In the genomic region with DNA sequence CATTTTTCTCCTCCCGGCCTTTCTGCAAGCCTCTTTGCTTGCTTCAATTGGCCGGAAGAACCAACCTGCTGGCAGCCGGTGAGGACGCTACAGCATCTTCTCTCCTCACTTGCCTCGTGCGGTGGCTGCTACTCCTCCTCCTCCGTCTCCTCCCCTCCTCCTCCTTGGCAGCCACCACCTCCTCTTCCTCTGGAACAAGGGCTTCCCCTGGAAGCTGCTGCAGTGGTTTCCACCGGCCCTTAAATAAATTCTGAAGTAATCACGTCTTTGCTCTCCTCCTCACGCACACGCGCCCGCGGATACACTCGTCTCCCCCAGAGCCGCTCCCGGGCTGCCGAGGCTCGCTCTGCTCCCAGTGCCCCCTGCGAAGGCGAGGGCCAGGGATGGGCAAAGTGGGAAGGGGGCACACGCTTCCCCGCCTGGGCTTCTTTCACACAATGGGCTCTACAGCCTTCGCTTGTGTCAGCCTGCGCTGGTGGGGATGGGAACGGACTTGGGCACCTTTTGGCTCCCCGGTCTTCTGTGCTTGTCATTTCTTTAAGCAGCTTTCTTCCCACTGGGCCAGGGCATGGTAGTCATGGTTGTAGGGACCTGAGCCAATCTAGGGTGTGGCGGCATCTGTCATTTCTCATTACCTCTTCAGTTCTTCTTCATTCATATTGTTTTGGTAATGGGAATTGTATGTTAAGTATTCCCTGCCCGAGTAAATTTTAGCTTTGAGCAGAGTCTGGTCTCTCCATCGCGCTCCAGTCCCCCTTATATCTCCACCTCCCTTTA, we compare ENCODE assay signal across 8 cellular contexts. TPM values are rescaled to one million over a fixed set of nuclear protein-coding genes. Genes with fewer than 3 reads are reported as not detected.
A peak's percentile ranks its signal among the peaks of the same experiment; 100 is the strongest.
DNase-seq lines count a peak whose midpoint lies in the region; ATAC-seq and TF ChIP-seq lines count a peak whose summit lies in the region.

A gene (minus strand): TSS at position 136 of the 777 bp plus-strand sequence.

- CTCF ChIA-PET in activated naive CD4-positive, alpha-beta T cell treated with anti-CD3 and anti-CD28 coated beads for 36 hours (lab: Charles Lee): no interaction called here

- H3K27ac ChIP-seq in RWPE2 (ENCODE audit: poor library complexity, severe bottlenecking) (no peak within 1 kb of the TSS), duodenal mucosa (ENCODE audit: low read depth, low read length) (no peak within 1 kb of the TSS), liver (ENCODE audit: low read depth in 1 of 2, low read length in 2 of 2) (no peak within 1 kb of the TSS), stomach (peak within 1 kb of the TSS in 3 of 5 donors; percentile 32 to 52 (median 36))

- H3K27me3 Mint-ChIP-seq in activated naive CD4-positive, alpha-beta T cell treated with anti-CD3 and anti-CD28 coated beads for 36 hours (ENCODE audit: low read depth): peaks cover 40% of the 10 kb centered on the region

- H3K4me3 Mint-ChIP-seq in activated naive CD4-positive, alpha-beta T cell treated with anti-CD3 and anti-CD28 coated beads for 36 hours: peak within 1 kb of the TSS; percentile 67

- ATAC-seq in RWPE2 (ENCODE audit: low read depth): peak; percentile 67
- no peak for ATAC-seq in GM21717 (IDR thresholded peaks at IDR 0.05; ENCODE audit: unreplicated experiment)
- ATAC-seq in HG03342 (IDR thresholded peaks at IDR 0.05; ENCODE audit: unreplicated experiment): no peak

- H3K4me3 ChIP-seq in RWPE2 (ENCODE audit: severe bottlenecking): peak within 1 kb of the TSS; percentile 11
- peak within 1 kb of the TSS; percentile 49 to 55 for H3K4me3 ChIP-seq in duodenal mucosa (ENCODE audit: low read depth in 1 of 2, low read length in 2 of 2)
- peak within 1 kb of the TSS in 2 of 3 donors; percentile 20 to 36 for H3K4me3 ChIP-seq in liver (ENCODE audit: low read depth in 1 of 3, low read length in 3 of 3)
- H3K4me3 ChIP-seq in stomach: peak within 1 kb of the TSS; percentile 43 to 61 (median 54)

- peaks cover 13% of the 10 kb centered on the region for H3K4me1 Mint-ChIP-seq in activated naive CD4-positive, alpha-beta T cell treated with anti-CD3 and anti-CD28 coated beads for 36 hours (ENCODE audit: low read depth)

- WGBS in liver: 6% methylated on average over 31 of the region's 31 CpGs
- 3 to 7% (median 6%) methylated on average over 28 to 31 of the region's 31 CpGs for WGBS in stomach, 5 donors

- H3K4me1 ChIP-seq in RWPE2 (ENCODE audit: insufficient read depth, poor library complexity, severe bottlenecking) (no peaks in the 10 kb centered on the region), duodenal mucosa (ENCODE audit: control insufficient read depth in 1 of 2, insufficient read depth in 2 of 2, low read length in 2 of 2) (peaks cover 4 to 5% of the 10 kb centered on the region in 2 donors), liver (ENCODE audit: control insufficient read depth in 4 of 4, insufficient read depth in 4 of 4, low read length in 3 of 4) (peaks cover 0 to 3% (median under 1%) of the 10 kb centered on the region in 4 donors), stomach (peaks cover 6 to 19% (median 17%) of the 10 kb centered on the region in 4 donors)

- H3K9me3 Mint-ChIP-seq in activated naive CD4-positive, alpha-beta T cell treated with anti-CD3 and anti-CD28 coated beads for 36 hours: peaks cover 2% of the 10 kb centered on the region

- H3K9ac ChIP-seq in duodenal mucosa (ENCODE audit: low read depth in 1 of 2, low read length in 2 of 2) (no peak within 1 kb of the TSS), liver (ENCODE audit: low read depth in 1 of 2, low read length in 2 of 2) (no peak within 1 kb of the TSS)

- no peaks in the 10 kb centered on the region for H3K36me3 ChIP-seq in RWPE2 (ENCODE audit: low read depth)
- no peaks in the 10 kb centered on the region for H3K36me3 ChIP-seq in duodenal mucosa (ENCODE audit: control insufficient read depth in 1 of 2, insufficient read depth in 2 of 2, low read length in 2 of 2)
- no peaks in the 10 kb centered on the region for H3K36me3 ChIP-seq in liver (ENCODE audit: control insufficient read depth in 4 of 4, insufficient read depth in 3 of 4, low read depth in 1 of 4, low read length in 3 of 4)
- H3K36me3 ChIP-seq in stomach: no peaks in the 10 kb centered on the region

- H3K27ac Mint-ChIP-seq in activated naive CD4-positive, alpha-beta T cell treated with anti-CD3 and anti-CD28 coated beads for 36 hours: no peak within 1 kb of the TSS

- TF ChIP-seq POLR2A in stomach (IDR thresholded peaks at IDR 0.05): no peak

- intact Hi-C loops in activated naive CD4-positive, alpha-beta T cell treated with anti-CD3 and anti-CD28 coated beads for 36 hours (cut with micrococcal nuclease): loop anchor here (1.0 kb wide), 1 partner anchor 599 kb away; a partner anchor contains a TSS
- intact Hi-C loops in stomach (cut with DNase I; ENCODE audit: low total_unique reads): no loop called here

- TF ChIP-seq CTCF in RWPE2 (IDR thresholded peaks at IDR 0.05; ENCODE audit: poor library complexity, severe bottlenecking): no peak
- no peak for TF ChIP-seq CTCF in liver (IDR thresholded peaks at IDR 0.05; ENCODE audit: low read depth, low read length, missing input control)
- no peak for TF ChIP-seq CTCF in stomach (IDR thresholded peaks at IDR 0.05)

- H3K27me3 ChIP-seq in RWPE2 (ENCODE audit: insufficient read depth, poor library complexity, severe bottlenecking) (peaks cover 46% of the 10 kb centered on the region), duodenal mucosa (ENCODE audit: control insufficient read depth in 1 of 2, insufficient read depth in 2 of 2, low read length in 2 of 2) (peaks cover 11 to 21% of the 10 kb centered on the region in 2 donors), liver (ENCODE audit: control insufficient read depth in 4 of 4, insufficient read depth in 4 of 4, low read length in 3 of 4) (peaks cover 0 to 5% (median 2%) of the 10 kb centered on the region in 4 donors), stomach (peaks cover 0 to 27% (median 23%) of the 10 kb centered on the region in 3 donors)

- no peaks in the 10 kb centered on the region for H3K36me3 Mint-ChIP-seq in activated naive CD4-positive, alpha-beta T cell treated with anti-CD3 and anti-CD28 coated beads for 36 hours (ENCODE audit: low read depth)

- no peak for TF ChIP-seq EP300 in stomach (IDR thresholded peaks at IDR 0.05)

- no peak for TF ChIP-seq RAD21 in liver (IDR thresholded peaks at IDR 0.05)

- DNase-seq in activated naive CD4-positive, alpha-beta T cell treated with anti-CD3 and anti-CD28 coated beads for 36 hours: peak; percentile 53
- no peak for DNase-seq in activated naive CD4-positive, alpha-beta T cell treated with Interleukin-2 at 50 U/mL for 16 hours
- no peak for DNase-seq in RWPE2 (ENCODE audit: low spot score)
- no peak for DNase-seq in stomach

- H3K9me3 ChIP-seq in RWPE2 (ENCODE audit: severe bottlenecking): no peaks in the 10 kb centered on the region
- H3K9me3 ChIP-seq in duodenal mucosa (ENCODE audit: control insufficient read depth in 1 of 2, low read length in 2 of 2): no peaks in the 10 kb centered on the region
- no peaks in the 10 kb centered on the region for H3K9me3 ChIP-seq in liver (ENCODE audit: control insufficient read depth in 4 of 4, low read length in 3 of 4)
- H3K9me3 ChIP-seq in stomach: no peaks in the 10 kb centered on the region

TF ChIP-seq in liver, 16 proteins besides CTCF, POLR2A, EP300 and RAD21 (continues in another document):
- no peak for TF ChIP-seq EGR1 (IDR thresholded peaks at IDR 0.05; ENCODE audit: low read depth in 2 of 2)
- no peak for TF ChIP-seq JUND (IDR thresholded peaks at IDR 0.05)
- TF ChIP-seq FOXA1 (IDR thresholded peaks at IDR 0.05): no peak
- TF ChIP-seq GABPA (IDR thresholded peaks at IDR 0.05 in 1 of 2, conservative IDR thresholded peaks at IDR 0.05 in 1 of 2): no peak
- no peak for TF ChIP-seq NR2F2 (IDR thresholded peaks at IDR 0.05)
- TF ChIP-seq, protein P1, sequence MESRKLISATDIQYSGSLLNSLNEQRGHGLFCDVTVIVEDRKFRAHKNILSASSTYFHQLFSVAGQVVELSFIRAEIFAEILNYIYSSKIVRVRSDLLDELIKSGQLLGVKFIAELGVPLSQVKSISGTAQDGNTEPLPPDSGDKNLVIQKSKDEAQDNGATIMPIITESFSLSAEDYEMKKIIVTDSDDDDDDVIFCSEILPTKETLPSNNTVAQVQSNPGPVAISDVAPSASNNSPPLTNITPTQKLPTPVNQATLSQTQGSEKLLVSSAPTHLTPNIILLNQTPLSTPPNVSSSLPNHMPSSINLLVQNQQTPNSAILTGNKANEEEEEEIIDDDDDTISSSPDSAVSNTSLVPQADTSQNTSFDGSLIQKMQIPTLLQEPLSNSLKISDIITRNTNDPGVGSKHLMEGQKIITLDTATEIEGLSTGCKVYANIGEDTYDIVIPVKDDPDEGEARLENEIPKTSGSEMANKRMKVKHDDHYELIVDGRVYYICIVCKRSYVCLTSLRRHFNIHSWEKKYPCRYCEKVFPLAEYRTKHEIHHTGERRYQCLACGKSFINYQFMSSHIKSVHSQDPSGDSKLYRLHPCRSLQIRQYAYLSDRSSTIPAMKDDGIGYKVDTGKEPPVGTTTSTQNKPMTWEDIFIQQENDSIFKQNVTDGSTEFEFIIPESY (IDR thresholded peaks at IDR 0.05): no peak
- no peak for TF ChIP-seq RXRA (IDR thresholded peaks at IDR 0.05)
- no peak for TF ChIP-seq SP1 (IDR thresholded peaks at IDR 0.05)
- no peak for TF ChIP-seq TAF1 (conservative IDR thresholded peaks at IDR 0.05)
- TF ChIP-seq, protein P2, sequence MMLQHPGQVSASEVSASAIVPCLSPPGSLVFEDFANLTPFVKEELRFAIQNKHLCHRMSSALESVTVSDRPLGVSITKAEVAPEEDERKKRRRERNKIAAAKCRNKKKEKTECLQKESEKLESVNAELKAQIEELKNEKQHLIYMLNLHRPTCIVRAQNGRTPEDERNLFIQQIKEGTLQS (IDR thresholded peaks at IDR 0.05): no peak
- no peak for TF ChIP-seq FOXA2 (IDR thresholded peaks at IDR 0.05)
- no peak for TF ChIP-seq YY1 (IDR thresholded peaks at IDR 0.05)

RNA-seq across cellular contexts. Expression of the gene that starts here (rescaled TPM):
- total RNA-seq in activated naive CD4-positive, alpha-beta T cell treated with anti-CD3 and anti-CD28 coated beads for 36 hours: not detected
- under 1 TPM; 0.05 to 0.50 TPM for total RNA-seq in liver
- under 1 TPM in 1 of 2 donors, not detected in 1; 0.22 TPM for polyA plus RNA-seq in liver
- total RNA-seq in stomach: 1 to 10 TPM; 1.8 to 9.9 (median 3.0) TPM
- polyA plus RNA-seq in stomach: 1 to 10 TPM in 1 of 3 donors, under 1 TPM in 2; 0.15 to 1.8 (median 0.87) TPM

Comparison
In these comparisons a context has a peak if more than half of its experiments do, and no peak if none do; other contexts are left out.
1. Peak in DNase-seq in activated naive CD4-positive, alpha-beta T cell treated with anti-CD3 and anti-CD28 coated beads for 36 hours; RNA of the gene not detected or under 1 TPM.
2. H3K27ac ChIP-seq: peak in stomach (3 of 5); none in RWPE2 (single experiment), duodenal mucosa (single experiment) and liver (0 of 2).
3. Peak in every context shown above with its lines, with median percentiles within 50 percentile points of each other: H3K4me3 ChIP-seq.